In the genomic region with DNA sequence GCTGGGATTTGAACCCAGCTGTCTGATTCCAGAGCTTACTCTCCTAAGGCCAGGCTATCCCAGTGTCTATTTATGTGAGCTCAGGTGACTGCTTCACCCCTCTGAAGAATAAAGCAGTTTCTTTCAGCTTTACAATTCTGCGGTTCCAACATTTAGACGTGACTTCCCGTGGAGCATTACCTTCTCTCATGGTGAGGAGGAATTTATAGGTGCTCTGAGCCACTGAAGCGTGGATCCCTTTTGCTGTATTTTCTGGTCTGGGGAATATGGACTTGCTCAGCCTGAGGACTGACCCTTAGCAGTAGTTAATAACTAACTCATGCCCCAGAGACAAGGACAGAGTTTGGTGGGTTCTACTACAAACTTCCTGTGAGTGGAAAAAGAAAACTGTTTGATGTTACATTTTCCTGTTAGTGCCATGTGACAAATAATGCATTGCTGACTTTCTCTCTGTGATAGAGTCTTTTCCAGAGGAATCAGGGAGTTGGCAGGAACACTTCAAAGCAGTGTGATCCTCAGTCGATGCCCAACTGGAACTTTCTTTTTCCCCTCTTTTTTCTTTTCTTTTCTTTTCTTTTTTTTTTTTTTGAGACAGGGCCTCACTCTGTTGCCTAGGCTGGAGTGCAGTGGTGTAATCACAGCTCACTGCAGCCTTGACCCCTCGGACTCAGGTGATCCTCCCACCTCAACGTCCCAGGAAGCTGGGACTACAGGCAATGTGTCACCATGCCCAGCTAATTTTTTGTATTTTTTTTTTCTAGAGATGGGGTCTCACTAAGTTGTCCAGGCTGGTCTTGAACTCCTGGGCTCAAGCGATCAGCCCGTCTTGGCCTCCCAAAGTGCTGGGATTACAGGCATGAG, we compare ENCODE assay signal across 1 cellular context.
A peak's percentile ranks its signal among the peaks of the same experiment; 100 is the strongest.
TF ChIP-seq lines count a peak whose summit lies in the region.

No MANE protein-coding gene starts in this region.

TF ChIP-seq in HepG2, 621 proteins besides CTCF, POLR2A, EP300 and RAD21 (continued from another document and continues in another):
- TF ChIP-seq BRF2 (CRISPR knock-in tag; IDR thresholded peaks at IDR 0.05) (peak; percentile 76; the same call in 1 of the 2 replicates), NR2F2 (IDR thresholded peaks at IDR 0.05; ENCODE audit: borderline replicate concordance, low read depth) (no peak; the same call in 1 of the 2 replicates), PRDM4 (CRISPR knock-in tag; IDR thresholded peaks at IDR 0.05; ENCODE audit: borderline replicate concordance) (peak; percentile 18; the same call in 1 of the 2 replicates), TAF1 (CRISPR knock-in tag; IDR thresholded peaks at IDR 0.05) (peak; percentile 72), KMT2A (CRISPR knock-in tag; IDR thresholded peaks at IDR 0.05) (no peak; the same call in 1 of the 2 replicates), MEF2D (CRISPR knock-in tag; IDR thresholded peaks at IDR 0.05) (peak; percentile 78; the same call in 1 of the 2 replicates), SNRNP70 (IDR thresholded peaks at IDR 0.05; ENCODE audit: low read depth, low read length) (no peak), HOXA5 (CRISPR knock-in tag; IDR thresholded peaks at IDR 0.05) (peak; percentile 40; the same call in 1 of the 2 replicates), ARID2 (CRISPR knock-in tag; IDR thresholded peaks at IDR 0.05; ENCODE audit: borderline replicate concordance) (peak; percentile 90), GABPB1 (CRISPR knock-in tag; IDR thresholded peaks at IDR 0.05) (peak; percentile 69), TARDBP (CRISPR knock-in tag; IDR thresholded peaks at IDR 0.05) (peak; percentile 69), DPF2 (CRISPR knock-in tag; IDR thresholded peaks at IDR 0.05; ENCODE audit: borderline replicate concordance, low read depth) (peak; percentile 67), ZBTB1 (CRISPR knock-in tag; IDR thresholded peaks at IDR 0.05; ENCODE audit: borderline replicate concordance) (no peak), RORA (CRISPR knock-in tag; IDR thresholded peaks at IDR 0.05) (peak; percentile 97), KLF9 (CRISPR knock-in tag; IDR thresholded peaks at IDR 0.05; ENCODE audit: low read depth) (peak; percentile 42; the same call in 1 of the 2 replicates), MEIS1 (CRISPR knock-in tag; IDR thresholded peaks at IDR 0.05; ENCODE audit: borderline replicate concordance) (peak; percentile 11; the same call in 1 of the 2 replicates), ZNF124 (CRISPR knock-in tag; IDR thresholded peaks at IDR 0.05) (peak; percentile 40; the same call in 1 of the 2 replicates), RAD51 (IDR thresholded peaks at IDR 0.05; ENCODE audit: borderline replicate concordance) (peak; percentile 26; the same call in 1 of the 2 replicates), ZNF788 (CRISPR knock-in tag; IDR thresholded peaks at IDR 0.05; ENCODE audit: borderline replicate concordance) (peak; percentile 77; the same call in 1 of the 2 replicates), ZNF768 (CRISPR knock-in tag; IDR thresholded peaks at IDR 0.05) (no peak), MAZ (IDR thresholded peaks at IDR 0.05; ENCODE audit: borderline replicate concordance, low read depth, low read length) (no peak), MAZ (CRISPR knock-in tag; IDR thresholded peaks at IDR 0.05; ENCODE audit: low read depth) (peak; percentile 82), PHF20 (CRISPR knock-in tag; IDR thresholded peaks at IDR 0.05) (peak; percentile 67), ZSCAN21 (CRISPR knock-in tag; IDR thresholded peaks at IDR 0.05; ENCODE audit: borderline replicate concordance) (peak; percentile 56; the same call in 1 of the 2 replicates), SMARCE1 (IDR thresholded peaks at IDR 0.05; ENCODE audit: borderline replicate concordance) (no peak), LCORL (IDR thresholded peaks at IDR 0.05) (peak; percentile 63; the same call in 1 of the 2 replicates), LCORL (CRISPR knock-in tag; IDR thresholded peaks at IDR 0.05) (peak; percentile 72; the same call in 1 of the 2 replicates), FOSL2 (CRISPR knock-in tag; IDR thresholded peaks at IDR 0.05) (peak; percentile 77), NCOA2 (CRISPR knock-in tag; IDR thresholded peaks at IDR 0.05) (peak; percentile 84), FOXA3 (CRISPR knock-in tag; IDR thresholded peaks at IDR 0.05) (peak; percentile 73), HOXD1 (CRISPR knock-in tag; IDR thresholded peaks at IDR 0.05) (no peak), MEIS2 (CRISPR knock-in tag; IDR thresholded peaks at IDR 0.05) (no peak; the same call in 1 of the 2 replicates), ZNF569 (CRISPR knock-in tag; IDR thresholded peaks at IDR 0.05; ENCODE audit: borderline replicate concordance) (no peak), ZFP36L1 (CRISPR knock-in tag; IDR thresholded peaks at IDR 0.05) (peak; percentile 86; the same call in 1 of the 2 replicates), ZSCAN9 (CRISPR knock-in tag; IDR thresholded peaks at IDR 0.05; ENCODE audit: borderline replicate concordance) (peak; percentile 87; the same call in 1 of the 2 replicates), ZNF275 (CRISPR knock-in tag; IDR thresholded peaks at IDR 0.05; ENCODE audit: borderline replicate concordance) (0 out of 2 replicates have a peak, but pooled peaks have one; percentile 49), HNF4A (CRISPR knock-in tag; IDR thresholded peaks at IDR 0.05) (peak; percentile 85), PCBP2 (optimal IDR thresholded peaks at IDR 0.05; ENCODE audit: low read depth, low read length, poor library complexity, severe bottlenecking) (no peak), ZNF18 (CRISPR knock-in tag; IDR thresholded peaks at IDR 0.05; ENCODE audit: insufficient replicate concordance) (peak; percentile 91), SAP130 (CRISPR knock-in tag; IDR thresholded peaks at IDR 0.05; ENCODE audit: low read depth) (peak; percentile 81), ZNF749 (CRISPR knock-in tag; IDR thresholded peaks at IDR 0.05; ENCODE audit: borderline replicate concordance) (peak; percentile 17; the same call in 1 of the 2 replicates), KAT7 (CRISPR knock-in tag; IDR thresholded peaks at IDR 0.05; ENCODE audit: borderline replicate concordance) (peak; percentile 69; the same call in 1 of the 2 replicates), ZNF317 (CRISPR knock-in tag; IDR thresholded peaks at IDR 0.05) (peak; percentile 48), RBAK (CRISPR knock-in tag; IDR thresholded peaks at IDR 0.05) (0 out of 2 replicates have a peak, but pooled peaks have one; percentile 71), ZBTB7B (CRISPR knock-in tag; IDR thresholded peaks at IDR 0.05) (peak; percentile 78; the same call in 1 of the 2 replicates), FOXK2 (IDR thresholded peaks at IDR 0.05) (peak; percentile 86), MYC (CRISPR knock-in tag; IDR thresholded peaks at IDR 0.05; ENCODE audit: borderline replicate concordance) (peak; percentile 61), GFI1 (CRISPR knock-in tag; IDR thresholded peaks at IDR 0.05; ENCODE audit: borderline replicate concordance) (peak; percentile 87), ZNF816 (CRISPR knock-in tag; IDR thresholded peaks at IDR 0.05; ENCODE audit: borderline replicate concordance) (peak; percentile 61; the same call in 1 of the 2 replicates), MIER2 (CRISPR knock-in tag; IDR thresholded peaks at IDR 0.05) (peak; percentile 47; the same call in 1 of the 2 replicates), CCDC6 (CRISPR knock-in tag; IDR thresholded peaks at IDR 0.05) (0 out of 2 replicates have a peak, but pooled peaks have one; percentile 42), JUNB (CRISPR knock-in tag; IDR thresholded peaks at IDR 0.05; ENCODE audit: borderline replicate concordance) (no peak), NAIF1 (CRISPR knock-in tag; IDR thresholded peaks at IDR 0.05; ENCODE audit: borderline replicate concordance) (peak; percentile 91)
- TF ChIP-seq, protein P1, sequence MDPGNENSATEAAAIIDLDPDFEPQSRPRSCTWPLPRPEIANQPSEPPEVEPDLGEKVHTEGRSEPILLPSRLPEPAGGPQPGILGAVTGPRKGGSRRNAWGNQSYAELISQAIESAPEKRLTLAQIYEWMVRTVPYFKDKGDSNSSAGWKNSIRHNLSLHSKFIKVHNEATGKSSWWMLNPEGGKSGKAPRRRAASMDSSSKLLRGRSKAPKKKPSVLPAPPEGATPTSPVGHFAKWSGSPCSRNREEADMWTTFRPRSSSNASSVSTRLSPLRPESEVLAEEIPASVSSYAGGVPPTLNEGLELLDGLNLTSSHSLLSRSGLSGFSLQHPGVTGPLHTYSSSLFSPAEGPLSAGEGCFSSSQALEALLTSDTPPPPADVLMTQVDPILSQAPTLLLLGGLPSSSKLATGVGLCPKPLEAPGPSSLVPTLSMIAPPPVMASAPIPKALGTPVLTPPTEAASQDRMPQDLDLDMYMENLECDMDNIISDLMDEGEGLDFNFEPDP (CRISPR knock-in tag; conservative IDR thresholded peaks at IDR 0.05), result 0 out of 2 replicates have a peak, but pooled peaks have one; percentile 57
- TF ChIP-seq, protein P2, sequence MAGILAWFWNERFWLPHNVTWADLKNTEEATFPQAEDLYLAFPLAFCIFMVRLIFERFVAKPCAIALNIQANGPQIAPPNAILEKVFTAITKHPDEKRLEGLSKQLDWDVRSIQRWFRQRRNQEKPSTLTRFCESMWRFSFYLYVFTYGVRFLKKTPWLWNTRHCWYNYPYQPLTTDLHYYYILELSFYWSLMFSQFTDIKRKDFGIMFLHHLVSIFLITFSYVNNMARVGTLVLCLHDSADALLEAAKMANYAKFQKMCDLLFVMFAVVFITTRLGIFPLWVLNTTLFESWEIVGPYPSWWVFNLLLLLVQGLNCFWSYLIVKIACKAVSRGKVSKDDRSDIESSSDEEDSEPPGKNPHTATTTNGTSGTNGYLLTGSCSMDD (CRISPR knock-in tag; IDR thresholded peaks at IDR 0.05), result no peak
- TF ChIP-seq, protein P3, sequence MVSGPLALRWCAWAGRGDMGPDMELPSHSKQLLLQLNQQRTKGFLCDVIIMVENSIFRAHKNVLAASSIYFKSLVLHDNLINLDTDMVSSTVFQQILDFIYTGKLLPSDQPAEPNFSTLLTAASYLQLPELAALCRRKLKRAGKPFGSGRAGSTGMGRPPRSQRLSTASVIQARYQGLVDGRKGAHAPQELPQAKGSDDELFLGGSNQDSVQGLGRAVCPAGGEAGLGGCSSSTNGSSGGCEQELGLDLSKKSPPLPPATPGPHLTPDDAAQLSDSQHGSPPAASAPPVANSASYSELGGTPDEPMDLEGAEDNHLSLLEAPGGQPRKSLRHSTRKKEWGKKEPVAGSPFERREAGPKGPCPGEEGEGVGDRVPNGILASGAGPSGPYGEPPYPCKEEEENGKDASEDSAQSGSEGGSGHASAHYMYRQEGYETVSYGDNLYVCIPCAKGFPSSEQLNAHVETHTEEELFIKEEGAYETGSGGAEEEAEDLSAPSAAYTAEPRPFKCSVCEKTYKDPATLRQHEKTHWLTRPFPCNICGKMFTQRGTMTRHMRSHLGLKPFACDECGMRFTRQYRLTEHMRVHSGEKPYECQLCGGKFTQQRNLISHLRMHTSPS (CRISPR knock-in tag; IDR thresholded peaks at IDR 0.05; ENCODE audit: low read depth), result 0 out of 2 replicates have a peak, but pooled peaks have one; percentile 15
- TF ChIP-seq, protein P4, sequence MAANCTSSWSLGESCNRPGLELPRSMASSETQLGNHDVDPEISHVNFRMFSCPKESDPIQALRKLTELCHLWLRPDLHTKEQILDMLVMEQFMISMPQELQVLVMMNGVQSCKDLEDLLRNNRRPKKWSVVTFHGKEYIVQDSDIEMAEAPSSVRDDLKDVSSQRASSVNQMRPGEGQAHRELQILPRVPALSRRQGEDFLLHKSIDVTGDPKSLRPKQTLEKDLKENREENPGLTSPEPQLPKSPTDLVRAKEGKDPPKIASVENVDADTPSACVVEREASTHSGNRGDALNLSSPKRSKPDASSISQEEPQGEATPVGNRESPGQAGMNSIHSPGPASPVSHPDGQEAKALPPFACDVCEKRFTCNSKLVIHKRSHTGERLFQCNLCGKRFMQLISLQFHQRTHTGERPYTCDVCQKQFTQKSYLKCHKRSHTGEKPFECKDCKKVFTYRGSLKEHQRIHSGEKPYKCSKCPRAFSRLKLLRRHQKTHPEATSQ (CRISPR knock-in tag; IDR thresholded peaks at IDR 0.05; ENCODE audit: borderline replicate concordance), result peak; percentile 30; the same call in 1 of the 2 replicates
